Comparison of ENCODE assay signal across 8 cellular contexts in genomic region chr1:235923466-235924008, GRCh38. TPM values are rescaled to one million over a fixed set of nuclear protein-coding genes. Genes with fewer than 3 reads are reported as not detected.
DNase-seq lines count a peak whose midpoint lies in the region; ATAC-seq and TF ChIP-seq lines count a peak whose summit lies in the region.

No MANE protein-coding gene starts in this region.

- peak overlapping the region; percentile 7 for H3K4me3 Mint-ChIP-seq in T-helper 2 cell treated with Interferon-gamma antibody and Interleukin-4, amounts not matched to agents 5 μg/mL and 100 μg/mL, for 36 hours
- peak overlapping the region in 7 of 8 donors; percentile 16 to 84 (median 78) for H3K4me3 Mint-ChIP-seq in naive B cell

- peaks cover 22% of the 10 kb centered on the region for H3K4me1 Mint-ChIP-seq in T-helper 2 cell treated with Interferon-gamma antibody and Interleukin-4, amounts not matched to agents 5 μg/mL and 100 μg/mL, for 36 hours (ENCODE audit: low read depth)
- peaks cover 32 to 50% (median 37%) of the 10 kb centered on the region in 3 donors for H3K4me1 Mint-ChIP-seq in naive B cell

- ATAC-seq in GM18870 (IDR thresholded peaks at IDR 0.05; ENCODE audit: unreplicated experiment) (peak; percentile 45), naive B cell (ENCODE audit: low read depth in 2 of 2) (peak; percentile 91 to 92), GM21528 (IDR thresholded peaks at IDR 0.05; ENCODE audit: low FRiP score, unreplicated experiment) (no peak)

- peak overlapping the region; percentile 33 for H3K27ac Mint-ChIP-seq in T-helper 2 cell treated with Interferon-gamma antibody and Interleukin-4, amounts not matched to agents 5 μg/mL and 100 μg/mL, for 36 hours
- H3K27ac Mint-ChIP-seq in naive B cell: peak overlapping the region; percentile 14 to 83 (median 58)

- no peaks in the 10 kb centered on the region for H3K9me3 Mint-ChIP-seq in T-helper 2 cell treated with Interferon-gamma antibody and Interleukin-4, amounts not matched to agents 5 μg/mL and 100 μg/mL, for 36 hours
- H3K9me3 Mint-ChIP-seq in naive B cell: no peaks in the 10 kb centered on the region

- no peak for TF ChIP-seq CTCF in GM10266 (IDR thresholded peaks at IDR 0.05; ENCODE audit: control insufficient read depth, insufficient read depth, low read depth, missing control alignments)

- DNase-seq in Kasumi-1 (lab: John Stamatoyannopoulos, UW): peak; percentile 29 to 40
- DNase-seq in T-helper 2 cell treated with Interferon-gamma antibody and Interleukin-4, amounts not matched to agents 5 μg/mL and 100 μg/mL, for 36 hours (ENCODE audit: low spot score): no peak
- DNase-seq in naive B cell: peak; percentile 29
- DNase-seq in NCI-H2227 (lab: John Stamatoyannopoulos, UW; ENCODE audit: unreplicated experiment): no peak
- no peak for DNase-seq in NCI-H2227 treated with DMSO at 0.1 percent for 48 hours (lab: John Stamatoyannopoulos, UW)
- no peak for DNase-seq in GM10266 (ENCODE audit: extremely low spot score)

- H3K27me3 Mint-ChIP-seq in T-helper 2 cell treated with Interferon-gamma antibody and Interleukin-4, amounts not matched to agents 5 μg/mL and 100 μg/mL, for 36 hours (ENCODE audit: low read depth): peaks cover 7% of the 10 kb centered on the region
- no peaks in the 10 kb centered on the region for H3K27me3 Mint-ChIP-seq in naive B cell

- H3K36me3 Mint-ChIP-seq in T-helper 2 cell treated with Interferon-gamma antibody and Interleukin-4, amounts not matched to agents 5 μg/mL and 100 μg/mL, for 36 hours (ENCODE audit: low read depth): no peaks in the 10 kb centered on the region
- no peaks in the 10 kb centered on the region for H3K36me3 Mint-ChIP-seq in naive B cell

RNA-seq across cellular contexts. Expression of gene LYST, which starts 56.8 kb away (rescaled TPM):
- polyA plus RNA-seq in naive B cell (ENCODE audit: low read depth in 6 of 6): 10 to 100 TPM; 50.1 to 71.6 (median 65.3) TPM

Comparison
In these comparisons a context has a peak if more than half of its experiments do, and no peak if none do; other contexts are left out.
1. DNase-seq: peak in Kasumi-1 (2 of 2) and naive B cell (single experiment); none in T-helper 2 cell treated with Interferon-gamma antibody and Interleukin-4, amounts not matched to agents 5 μg/mL and 100 μg/mL, for 36 hours (single experiment), NCI-H2227 (single experiment), NCI-H2227 treated with DMSO at 0.1 percent for 48 hours (single experiment) and GM10266 (single experiment).